In the genomic region with DNA sequence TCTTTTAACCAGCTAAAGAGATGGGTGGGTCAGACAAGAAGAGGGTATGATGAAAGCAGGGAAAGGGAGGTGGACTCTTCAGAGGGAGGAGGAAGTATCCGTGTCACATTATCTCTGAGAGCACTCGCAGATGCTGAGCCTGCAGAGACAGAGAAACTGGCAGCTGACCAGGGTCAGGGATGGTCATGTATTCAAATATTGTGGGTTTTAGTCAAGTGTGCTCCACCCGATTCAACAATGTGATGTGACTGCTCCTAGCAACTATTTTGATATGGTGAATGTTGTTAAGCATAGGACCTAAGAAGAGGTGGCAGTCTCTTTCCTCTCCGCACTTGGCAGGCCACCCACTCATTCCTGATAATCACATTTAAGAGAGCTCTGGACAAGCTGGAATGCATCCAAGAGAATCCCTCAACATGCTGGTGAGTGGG, we compare ENCODE assay signal across 8 cellular contexts. TPM values are rescaled to one million over a fixed set of nuclear protein-coding genes. Genes with fewer than 3 reads are reported as not detected.
A peak's percentile ranks its signal among the peaks of the same experiment; 100 is the strongest.
DNase-seq lines count a peak whose midpoint lies in the region; ATAC-seq and TF ChIP-seq lines count a peak whose summit lies in the region.

No MANE protein-coding gene starts in this region.

- H3K9me3 Mint-ChIP-seq in nephron progenitor cell = no peaks in the 10 kb centered on the region

- no peak overlapping the region for H3K9ac ChIP-seq in PC-3 (ENCODE audit: low read length)

- no peak overlapping the region for H2AFZ ChIP-seq in PC-3 (ENCODE audit: low read length)

- no peaks in the 10 kb centered on the region for H3K9me2 ChIP-seq in PC-3 (replicated peaks; ENCODE audit: low read length)

- H3K27ac ChIP-seq in PC-3 (ENCODE audit: low read length) = peak overlapping the region; percentile 63

- no peaks in the 10 kb centered on the region for H3K36me3 Mint-ChIP-seq in nephron progenitor cell (ENCODE audit: low read depth)

- peak overlapping the region; percentile 90 for H3K4me3 Mint-ChIP-seq in nephron progenitor cell

- no peaks in the 10 kb centered on the region for H3F3A ChIP-seq in PC-3 (ENCODE audit: low read length, unreplicated experiment)

- DNase-seq in AG09309 (ENCODE audit: low read depth) (peak; percentile 32), GM20000 (ENCODE audit: low spot score) (peak; percentile 46), PC-3 (peak; percentile 94), dedifferentiated amniotic fluid mesenchymal stem cell (ENCODE audit: extremely low spot score) (peak; percentile 80), nephron progenitor cell (no peak), NAMALWA (ENCODE audit: low spot score) (no peak), COLO829 (ENCODE audit: low spot score) (no peak), hippocampal formation (lab: John Stamatoyannopoulos, UW) (no peak)

- H3K4me1 ChIP-seq in PC-3 (ENCODE audit: insufficient read depth, low read length) = peaks cover 58% of the 10 kb centered on the region

- H3K27me3 Mint-ChIP-seq in nephron progenitor cell (ENCODE audit: low read depth, poor library complexity) = peaks cover 80% of the 10 kb centered on the region

- no TSS peak for BruUV-seq in PC-3 (replicated peaks; lab: Mats Ljungman, UMichigan)

- H3K4me2 ChIP-seq in PC-3 (ENCODE audit: low read length) = peak overlapping the region; percentile 60

- no peak overlapping the region for H3K4me3 ChIP-seq in AG09309 (ENCODE audit: control insufficient read depth, low read depth, low read length)
- H3K4me3 ChIP-seq in PC-3 (ENCODE audit: low read length) = peak overlapping the region; percentile 58; the same call in 1 of the 2 replicates

- H3K27ac Mint-ChIP-seq in nephron progenitor cell = no peak overlapping the region

- no peaks in the 10 kb centered on the region for H3K27me3 ChIP-seq in PC-3 (ENCODE audit: low read length)

- no peaks in the 10 kb centered on the region for H3K36me3 ChIP-seq in PC-3 (ENCODE audit: low read depth, low read length)

- POLR2A ChIA-PET in PC-3 (lab: Charles Lee; ENCODE audit: unreplicated experiment) = no interaction called here

- H3K79me2 ChIP-seq in PC-3 (ENCODE audit: low read length) = peaks cover 24% of the 10 kb centered on the region

- CTCF ChIA-PET in PC-3 (lab: Charles Lee) = no interaction called here

- no peaks in the 10 kb centered on the region for H4K20me1 ChIP-seq in PC-3 (ENCODE audit: low read length)

- intact Hi-C loops in PC-3 (cut with micrococcal nuclease) = loop anchor here (5.0 kb wide), 2 partner anchors 62 to 152 kb away; no protein-coding TSS in a partner anchor

- TF ChIP-seq CTCF in AG09309 (IDR thresholded peaks at IDR 0.05; ENCODE audit: control insufficient read depth, insufficient read depth, low read depth, low read length, missing control alignments) (no peak), GM20000 (IDR thresholded peaks at IDR 0.05; ENCODE audit: extremely low read depth, missing control alignments) (no peak), PC-3 (conservative IDR thresholded peaks at IDR 0.05; ENCODE audit: low read depth, low read length) (no peak), nephron progenitor cell (IDR thresholded peaks at IDR 0.05) (no peak)

- H3K4me1 Mint-ChIP-seq in nephron progenitor cell = peaks cover 26% of the 10 kb centered on the region

- H3K9me3 ChIP-seq in PC-3 (ENCODE audit: low read length) = no peaks in the 10 kb centered on the region

- peak; percentile 37 for ATAC-seq in PC-3

RNA-seq across cellular contexts. Expression of gene CLIP4, which starts 1.3 kb away (rescaled TPM):
- 24.2 and 25.1 TPM in 2 replicates for total RNA-seq in PC-3 (2014; rRNA removed)

RNA-seq across cellular contexts. Expression of gene PCARE, which starts 39.6 kb away (rescaled TPM):
- not detected in 2 replicates for total RNA-seq in PC-3 (2014; rRNA removed)

Comparison
In these comparisons a context has a peak if more than half of its experiments do, and no peak if none do; other contexts are left out.
1. DNase-seq: peak in AG09309 (single experiment), GM20000 (single experiment), PC-3 (single experiment) and dedifferentiated amniotic fluid mesenchymal stem cell (single experiment); none in nephron progenitor cell (single experiment), NAMALWA (single experiment), COLO829 (single experiment) and hippocampal formation (0 of 2).